In genomic region chr19:15680923-15681322, GRCh38 we compare ENCODE assay signal across 21 cellular contexts. TPM values are rescaled to one million over a fixed set of nuclear protein-coding genes. Genes with fewer than 3 reads are reported as not detected.
"Had no signal": no experiment of that assay in that cellular context is flagged by ENCODE, and none has a peak within 500 bp of the region (broad histone marks: within the 10 kb centered on the region; RNA-seq: fewer than 3 reads in every experiment).

No MANE protein-coding gene starts in this region.

- H3K9ac ChIP-seq: SK-N-SH had no signal

- DNase-seq: Kasumi-1, KG1, MM.1S, NCI-H1092 treated with DMSO at 0.1 percent for 48 hours, NCI-H1436, NCI-H187, NCI-H2081 treated with DMSO at 0.1 percent for 48 hours, NCI-H2171, NCI-H226, NCI-H446, NCI-H510A, NCI-H524 treated with DMSO at 0.1 percent for 48 hours, NCI-H69, NCI-H774, Right ventricle myocardium superior, RPMI8226, SK-N-SH, SW 1271 had no signal

- H3K4me2 ChIP-seq: SK-N-SH had no signal

- H3K9me2 ChIP-seq: SK-N-SH had no signal

- H3K9me3 ChIP-seq: SK-N-SH had no signal

RNA-seq across cellular contexts. Expression of gene CYP4F12, which starts 8.0 kb away (rescaled TPM):
- total RNA-seq: M059J, SK-MEL-5 had no signal

RNA-seq across cellular contexts. Expression of gene CYP4F3, which starts 40.2 kb away (rescaled TPM):
- total RNA-seq: SK-MEL-5 had no signal

RNA-seq across cellular contexts. Expression of gene OR10H2, which starts 46.9 kb away (rescaled TPM):
- total RNA-seq: HT-29, M059J, Right ventricle myocardium superior, SK-MEL-5 had no signal

RNA-seq across cellular contexts. Expression of gene OR10H3, which starts 56.9 kb away (rescaled TPM):
- total RNA-seq: HT-29, M059J, Right ventricle myocardium superior, SK-MEL-5 had no signal
